Comparison of ENCODE assay signal across 1 cellular context in the genomic region with DNA sequence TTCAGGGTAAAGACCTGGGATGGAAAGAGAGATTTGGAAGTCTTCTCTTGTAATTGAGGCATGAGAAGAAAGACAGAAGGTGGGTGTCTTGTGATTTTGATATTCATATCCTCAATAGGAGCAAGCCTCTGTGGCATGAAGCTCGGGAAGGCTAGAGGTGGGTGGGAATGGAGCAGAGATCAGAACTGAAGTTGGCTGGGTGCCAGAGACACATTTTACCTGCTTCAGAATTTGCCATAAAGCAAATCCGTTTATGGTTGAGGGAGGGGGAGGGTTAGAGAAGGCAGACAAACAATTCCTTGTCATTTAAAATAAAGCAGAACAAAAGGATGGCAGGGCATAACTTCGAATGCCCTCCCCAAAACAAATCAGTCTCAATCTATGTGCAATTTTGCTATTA.
TF ChIP-seq lines count a peak whose summit lies in the region.

No MANE protein-coding gene starts in this region.

TF ChIP-seq in GM23338, 12 proteins besides CTCF, POLR2A, EP300 and RAD21:
- TF ChIP-seq, protein P1, sequence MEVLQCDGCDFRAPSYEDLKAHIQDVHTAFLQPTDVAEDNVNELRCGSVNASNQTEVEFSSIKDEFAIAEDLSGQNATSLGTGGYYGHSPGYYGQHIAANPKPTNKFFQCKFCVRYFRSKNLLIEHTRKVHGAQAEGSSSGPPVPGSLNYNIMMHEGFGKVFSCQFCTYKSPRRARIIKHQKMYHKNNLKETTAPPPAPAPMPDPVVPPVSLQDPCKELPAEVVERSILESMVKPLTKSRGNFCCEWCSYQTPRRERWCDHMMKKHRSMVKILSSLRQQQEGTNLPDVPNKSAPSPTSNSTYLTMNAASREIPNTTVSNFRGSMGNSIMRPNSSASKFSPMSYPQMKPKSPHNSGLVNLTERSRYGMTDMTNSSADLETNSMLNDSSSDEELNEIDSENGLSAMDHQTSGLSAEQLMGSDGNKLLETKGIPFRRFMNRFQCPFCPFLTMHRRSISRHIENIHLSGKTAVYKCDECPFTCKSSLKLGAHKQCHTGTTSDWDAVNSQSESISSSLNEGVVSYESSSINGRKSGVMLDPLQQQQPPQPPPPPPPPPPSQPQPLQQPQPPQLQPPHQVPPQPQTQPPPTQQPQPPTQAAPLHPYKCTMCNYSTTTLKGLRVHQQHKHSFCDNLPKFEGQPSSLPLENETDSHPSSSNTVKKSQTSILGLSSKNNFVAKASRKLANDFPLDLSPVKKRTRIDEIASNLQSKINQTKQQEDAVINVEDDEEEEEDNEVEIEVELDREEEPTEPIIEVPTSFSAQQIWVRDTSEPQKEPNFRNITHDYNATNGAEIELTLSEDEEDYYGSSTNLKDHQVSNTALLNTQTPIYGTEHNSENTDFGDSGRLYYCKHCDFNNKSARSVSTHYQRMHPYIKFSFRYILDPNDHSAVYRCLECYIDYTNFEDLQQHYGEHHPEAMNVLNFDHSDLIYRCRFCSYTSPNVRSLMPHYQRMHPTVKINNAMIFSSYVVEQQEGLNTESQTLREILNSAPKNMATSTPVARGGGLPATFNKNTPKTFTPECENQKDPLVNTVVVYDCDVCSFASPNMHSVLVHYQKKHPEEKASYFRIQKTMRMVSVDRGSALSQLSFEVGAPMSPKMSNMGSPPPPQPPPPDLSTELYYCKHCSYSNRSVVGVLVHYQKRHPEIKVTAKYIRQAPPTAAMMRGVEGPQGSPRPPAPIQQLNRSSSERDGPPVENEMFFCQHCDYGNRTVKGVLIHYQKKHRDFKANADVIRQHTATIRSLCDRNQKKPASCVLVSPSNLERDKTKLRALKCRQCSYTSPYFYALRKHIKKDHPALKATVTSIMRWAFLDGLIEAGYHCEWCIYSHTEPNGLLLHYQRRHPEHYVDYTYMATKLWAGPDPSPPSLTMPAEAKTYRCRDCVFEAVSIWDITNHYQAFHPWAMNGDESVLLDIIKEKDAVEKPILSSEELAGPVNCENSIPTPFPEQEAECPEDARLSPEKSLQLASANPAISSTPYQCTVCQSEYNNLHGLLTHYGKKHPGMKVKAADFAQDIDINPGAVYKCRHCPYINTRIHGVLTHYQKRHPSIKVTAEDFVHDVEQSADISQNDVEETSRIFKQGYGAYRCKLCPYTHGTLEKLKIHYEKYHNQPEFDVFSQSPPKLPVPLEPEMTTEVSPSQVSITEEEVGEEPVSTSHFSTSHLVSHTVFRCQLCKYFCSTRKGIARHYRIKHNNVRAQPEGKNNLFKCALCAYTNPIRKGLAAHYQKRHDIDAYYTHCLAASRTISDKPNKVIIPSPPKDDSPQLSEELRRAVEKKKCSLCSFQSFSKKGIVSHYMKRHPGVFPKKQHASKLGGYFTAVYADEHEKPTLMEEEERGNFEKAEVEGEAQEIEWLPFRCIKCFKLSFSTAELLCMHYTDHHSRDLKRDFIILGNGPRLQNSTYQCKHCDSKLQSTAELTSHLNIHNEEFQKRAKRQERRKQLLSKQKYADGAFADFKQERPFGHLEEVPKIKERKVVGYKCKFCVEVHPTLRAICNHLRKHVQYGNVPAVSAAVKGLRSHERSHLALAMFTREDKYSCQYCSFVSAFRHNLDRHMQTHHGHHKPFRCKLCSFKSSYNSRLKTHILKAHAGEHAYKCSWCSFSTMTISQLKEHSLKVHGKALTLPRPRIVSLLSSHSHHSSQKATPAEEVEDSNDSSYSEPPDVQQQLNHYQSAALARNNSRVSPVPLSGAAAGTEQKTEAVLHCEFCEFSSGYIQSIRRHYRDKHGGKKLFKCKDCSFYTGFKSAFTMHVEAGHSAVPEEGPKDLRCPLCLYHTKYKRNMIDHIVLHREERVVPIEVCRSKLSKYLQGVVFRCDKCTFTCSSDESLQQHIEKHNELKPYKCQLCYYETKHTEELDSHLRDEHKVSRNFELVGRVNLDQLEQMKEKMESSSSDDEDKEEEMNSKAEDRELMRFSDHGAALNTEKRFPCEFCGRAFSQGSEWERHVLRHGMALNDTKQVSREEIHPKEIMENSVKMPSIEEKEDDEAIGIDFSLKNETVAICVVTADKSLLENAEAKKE (CRISPR knock-in tag; IDR thresholded peaks at IDR 0.05): no peak
- TF ChIP-seq ZNF114 (CRISPR knock-in tag; IDR thresholded peaks at IDR 0.05): no peak
TF ChIP-seq in GM23338: peak in this region for 0.
